In genomic region chr7:28957822-28958234, GRCh38 we compare ENCODE assay signal across 9 cellular contexts. TPM values are rescaled to one million over a fixed set of nuclear protein-coding genes. Genes with fewer than 3 reads are reported as not detected.
DNase-seq lines count a peak whose midpoint lies in the region; TF ChIP-seq lines count a peak whose summit lies in the region.
"Had no signal": no experiment of that assay in that cellular context is flagged by ENCODE, and none has a peak within 500 bp of the region (broad histone marks: within the 10 kb centered on the region; RNA-seq: fewer than 3 reads in every experiment).

No MANE protein-coding gene starts in this region.

- H3K36me3 ChIP-seq in duodenal mucosa (ENCODE audit: control insufficient read depth in 1 of 2, insufficient read depth in 2 of 2, low read length in 2 of 2) (no peaks in the 10 kb centered on the region), mucosa of stomach (ENCODE audit: control insufficient read depth, insufficient read depth, low read length) (no peaks in the 10 kb centered on the region), uterus (no peaks in the 10 kb centered on the region)

- peaks cover 10% of the 10 kb centered on the region for H3K4me1 Mint-ChIP-seq in activated naive CD4-positive, alpha-beta T cell treated with anti-CD3 and anti-CD28 coated beads for 36 hours (ENCODE audit: low read depth)

- peaks cover 6 to 9% of the 10 kb centered on the region in 2 donors for H3K27me3 ChIP-seq in duodenal mucosa (ENCODE audit: control insufficient read depth in 1 of 2, insufficient read depth in 2 of 2, low read length in 2 of 2)
- peaks cover 33% of the 10 kb centered on the region for H3K27me3 ChIP-seq in mucosa of stomach (ENCODE audit: control insufficient read depth, insufficient read depth, low read length)
- H3K27me3 ChIP-seq in uterus: no peaks in the 10 kb centered on the region

- no peak overlapping the region for H3K27ac Mint-ChIP-seq in activated naive CD4-positive, alpha-beta T cell treated with anti-CD3 and anti-CD28 coated beads for 36 hours
- H3K27ac Mint-ChIP-seq: memory B cell had no signal

- H3K4me3 ChIP-seq in duodenal mucosa (ENCODE audit: low read depth in 1 of 2, low read length in 2 of 2) (peak overlapping the region; percentile 64 to 79), mucosa of stomach (ENCODE audit: low read length) (peak overlapping the region; percentile 44), uterus (peak overlapping the region; percentile 36 to 55)

- peaks cover 23 to 37% of the 10 kb centered on the region in 2 donors for H3K4me1 ChIP-seq in duodenal mucosa (ENCODE audit: control insufficient read depth in 1 of 2, insufficient read depth in 2 of 2, low read length in 2 of 2)
- H3K4me1 ChIP-seq in mucosa of stomach (ENCODE audit: control insufficient read depth, insufficient read depth, low read length): peaks cover 38% of the 10 kb centered on the region
- peaks cover 0 to 15% of the 10 kb centered on the region in 2 donors for H3K4me1 ChIP-seq in uterus

- no peaks in the 10 kb centered on the region for H3K9me3 ChIP-seq in duodenal mucosa (ENCODE audit: control insufficient read depth in 1 of 2, low read length in 2 of 2)
- no peaks in the 10 kb centered on the region for H3K9me3 ChIP-seq in mucosa of stomach (ENCODE audit: control insufficient read depth, low read length)
- no peaks in the 10 kb centered on the region for H3K9me3 ChIP-seq in uterus

- no peak for TF ChIP-seq POLR2A in uterus (IDR thresholded peaks at IDR 0.05)

- TF ChIP-seq CTCF in uterus (IDR thresholded peaks at IDR 0.05): no peak

- CTCF ChIA-PET in activated naive CD4-positive, alpha-beta T cell treated with anti-CD3 and anti-CD28 coated beads for 36 hours (lab: Charles Lee): interaction anchor here (0.6 to 3.8 kb wide), 10 partner anchors 9 to 282 kb away, joined by 3 to 72 read pairs (median 4); no protein-coding TSS in a partner anchor

- no peaks in the 10 kb centered on the region for H3K9me3 Mint-ChIP-seq in activated naive CD4-positive, alpha-beta T cell treated with anti-CD3 and anti-CD28 coated beads for 36 hours
- H3K9me3 Mint-ChIP-seq: memory B cell had no signal

- no peak for DNase-seq in activated naive CD4-positive, alpha-beta T cell treated with anti-CD3 and anti-CD28 coated beads for 36 hours
- no peak for DNase-seq in activated naive CD4-positive, alpha-beta T cell treated with anti-CD3 and anti-CD28 coated beads, Interleukin-2, amount 50 U/mL, for 16 hours
- DNase-seq in uterus (peak; percentile 24 to 28), OCI-M1 (lab: John Stamatoyannopoulos, UW) (no peak), SHP77 treated with DMSO at 0.1 percent for 48 hours (lab: John Stamatoyannopoulos, UW) (no peak)
- no peak for DNase-seq in NK-92 treated with Interleukin-12 subunit alpha and Interleukin-12 subunit beta, amount 100 ng/mL, for 24 hours (lab: John Stamatoyannopoulos, UW)

- H3K36me3 Mint-ChIP-seq in activated naive CD4-positive, alpha-beta T cell treated with anti-CD3 and anti-CD28 coated beads for 36 hours (ENCODE audit: low read depth): no peaks in the 10 kb centered on the region
- H3K36me3 Mint-ChIP-seq: memory B cell had no signal

- peak overlapping the region; percentile 25 for H3K4me3 Mint-ChIP-seq in activated naive CD4-positive, alpha-beta T cell treated with anti-CD3 and anti-CD28 coated beads for 36 hours

- H3K27ac ChIP-seq in duodenal mucosa (ENCODE audit: low read depth, low read length) (no peak overlapping the region), uterus (peak overlapping the region; percentile 37 to 75)

- H3K9ac ChIP-seq in duodenal mucosa (ENCODE audit: low read depth in 1 of 2, low read length in 2 of 2) (peak overlapping the region in 1 of 2 donors; percentile 79), mucosa of stomach (ENCODE audit: low read length) (peak overlapping the region; percentile 49)

- H3K27me3 Mint-ChIP-seq in activated naive CD4-positive, alpha-beta T cell treated with anti-CD3 and anti-CD28 coated beads for 36 hours (ENCODE audit: low read depth): peaks cover 50% of the 10 kb centered on the region

- intact Hi-C loops in activated naive CD4-positive, alpha-beta T cell treated with anti-CD3 and anti-CD28 coated beads for 36 hours (cut with micrococcal nuclease): no loop called here
- intact Hi-C loops in uterus (cut with DNase I; ENCODE audit: low total_unique reads): no loop called here

RNA-seq across cellular contexts. Expression of gene TRIL, which starts 0.3 kb away (rescaled TPM):
- not detected for total RNA-seq in activated naive CD4-positive, alpha-beta T cell treated with anti-CD3 and anti-CD28 coated beads for 36 hours
- total RNA-seq in uterus: 10 to 100 TPM in 2 of 4 donors, 1 to 10 TPM in 2; 6.2 to 23.5 (median 10.1) TPM

Comparison
In these comparisons a context has a peak if more than half of its experiments do, and no peak if none do; other contexts are left out.
1. DNase-seq: peak in uterus (2 of 2); none in activated naive CD4-positive, alpha-beta T cell treated with anti-CD3 and anti-CD28 coated beads for 36 hours (single experiment), activated naive CD4-positive, alpha-beta T cell treated with anti-CD3 and anti-CD28 coated beads, Interleukin-2, amount 50 U/mL, for 16 hours (single experiment), OCI-M1 (single experiment), NK-92 treated with Interleukin-12 subunit alpha and Interleukin-12 subunit beta, amount 100 ng/mL, for 24 hours (single experiment) and SHP77 treated with DMSO at 0.1 percent for 48 hours (single experiment).
2. RNA of gene TRIL, which starts 0.3 kb away (total RNA-seq): 6.2 to 23.5 TPM in uterus; not detected in activated naive CD4-positive, alpha-beta T cell treated with anti-CD3 and anti-CD28 coated beads for 36 hours; every median in the first group is over 4 times any median in the second.
3. Peak in every context shown above with its lines, with median percentiles within 50 percentile points of each other: H3K4me3 ChIP-seq.